1 cellular context compared by ENCODE assay signal in genomic region chr12:98696036-98696646, GRCh38.
TF ChIP-seq lines count a peak whose summit lies in the region.

No MANE protein-coding gene starts in this region.

TF ChIP-seq in IMR-90, 13 proteins besides CTCF, POLR2A, EP300 and RAD21:
- no peak for TF ChIP-seq SMC3 (IDR thresholded peaks at IDR 0.05; ENCODE audit: low read depth, low read length)
